12 cellular contexts compared by ENCODE assay signal in genomic region chr3:156678216-156678615, GRCh38. TPM values are rescaled to one million over a fixed set of nuclear protein-coding genes. Genes with fewer than 3 reads are reported as not detected.
DNase-seq lines count a peak whose midpoint lies in the region; ATAC-seq, FAIRE-seq and TF ChIP-seq lines count a peak whose summit lies in the region.
"Had no signal": no experiment of that assay in that cellular context is flagged by ENCODE, and none has a peak within 500 bp of the region (broad histone marks: within the 10 kb centered on the region; RNA-seq: fewer than 3 reads in every experiment).

No MANE protein-coding gene starts in this region.

- intact Hi-C loops in CD4-positive, alpha-beta T cell (cut with DNase I, micrococcal nuclease): loop anchor here (2.0 to 5.0 kb wide), 3 partner anchors 139 to 526 kb away; no protein-coding TSS in a partner anchor
- intact Hi-C loops in activated T-helper 1 cell treated with anti-CD3 and anti-CD28 coated beads, Interleukin-12 subunit alpha, Interleukin-12 subunit beta, Interleukin-2, Interleukin-4 antibody, amounts not matched to agents 30 ng/mL and 10 ng/mL and 1 ng/mL, durations not matched to agents 14 hours and 24 hours and 36 hours (cut with micrococcal nuclease): loop anchor here (10.0 kb wide), 1 partner anchor 823 kb away; the partner anchor contains the start of gene SLC33A1

- no peaks in the 10 kb centered on the region for H3K27me3 ChIP-seq in CD4-positive, alpha-beta T cell (ENCODE audit: control insufficient read depth, insufficient read depth, low read length)
- H3K27me3 ChIP-seq in keratinocyte (ENCODE audit: control insufficient read depth, extremely low read depth, insufficient read depth, low read length): no peaks in the 10 kb centered on the region

- peaks cover 82% of the 10 kb centered on the region for H3K4me1 Mint-ChIP-seq in CD4-positive, alpha-beta T cell (ENCODE audit: low read depth)
- H3K4me1 Mint-ChIP-seq in activated T-helper 1 cell treated with anti-CD3 and anti-CD28 coated beads, Interleukin-12 subunit alpha, Interleukin-12 subunit beta, Interleukin-2, Interleukin-4 antibody, amounts not matched to agents 30 ng/mL and 10 ng/mL and 1 ng/mL, durations not matched to agents 14 hours and 24 hours and 36 hours (ENCODE audit: low read depth): peaks cover 78% of the 10 kb centered on the region

- H3K79me2 ChIP-seq in keratinocyte (ENCODE audit: control insufficient read depth, insufficient read depth, low read length): peaks cover 89% of the 10 kb centered on the region

- H4K20me1 ChIP-seq in keratinocyte (ENCODE audit: control insufficient read depth, extremely low read depth, insufficient read depth, low read length): peaks cover 14% of the 10 kb centered on the region

- H3K4me3 Mint-ChIP-seq in CD4-positive, alpha-beta T cell: peak overlapping the region; percentile 93
- peak overlapping the region; percentile 95 for H3K4me3 Mint-ChIP-seq in activated T-helper 1 cell treated with anti-CD3 and anti-CD28 coated beads, Interleukin-12 subunit alpha, Interleukin-12 subunit beta, Interleukin-2, Interleukin-4 antibody, amounts not matched to agents 30 ng/mL and 10 ng/mL and 1 ng/mL, durations not matched to agents 14 hours and 24 hours and 36 hours

- H3K27ac ChIP-seq in CD4-positive, alpha-beta T cell (ENCODE audit: low read depth, low read length): no peak overlapping the region
- H3K27ac ChIP-seq in keratinocyte (ENCODE audit: control insufficient read depth, insufficient read depth, low read length): peak overlapping the region; percentile 85

- H3K27ac Mint-ChIP-seq in CD4-positive, alpha-beta T cell: peak overlapping the region; percentile 96
- peak overlapping the region; percentile 14 for H3K27ac Mint-ChIP-seq in activated T-helper 1 cell treated with anti-CD3 and anti-CD28 coated beads, Interleukin-12 subunit alpha, Interleukin-12 subunit beta, Interleukin-2, Interleukin-4 antibody, amounts not matched to agents 30 ng/mL and 10 ng/mL and 1 ng/mL, durations not matched to agents 14 hours and 24 hours and 36 hours

- no peaks in the 10 kb centered on the region for H3K27me3 Mint-ChIP-seq in CD4-positive, alpha-beta T cell
- H3K27me3 Mint-ChIP-seq in activated T-helper 1 cell treated with anti-CD3 and anti-CD28 coated beads, Interleukin-12 subunit alpha, Interleukin-12 subunit beta, Interleukin-2, Interleukin-4 antibody, amounts not matched to agents 30 ng/mL and 10 ng/mL and 1 ng/mL, durations not matched to agents 14 hours and 24 hours and 36 hours (ENCODE audit: insufficient read depth): no peaks in the 10 kb centered on the region

- H3K4me2 ChIP-seq in keratinocyte (ENCODE audit: control insufficient read depth, extremely low read depth, insufficient read depth, low read depth, low read length): peak overlapping the region; percentile 86

- POLR2A ChIA-PET in CD4-positive, alpha-beta T cell (lab: Charles Lee): interaction anchor here (1.1 to 7.1 kb wide), 4 partner anchors 123 to 497 kb away, joined by 4 to 91 read pairs (median 38); partner anchors contain the start of gene SSR3

- H3K9ac ChIP-seq in keratinocyte (ENCODE audit: control insufficient read depth, extremely low read depth, insufficient read depth, low read length): peak overlapping the region; percentile 33

- no peak for TF ChIP-seq CTCF in CD4-positive, alpha-beta T cell (IDR thresholded peaks at IDR 0.05)
- TF ChIP-seq CTCF in GM12865 (IDR thresholded peaks at IDR 0.05; ENCODE audit: insufficient read depth, low read depth, low read length, missing control alignments) (no peak), keratinocyte (optimal IDR thresholded peaks at IDR 0.05 in 1 of 3, IDR thresholded peaks at IDR 0.05 in 1 of 3, conservative IDR thresholded peaks at IDR 0.05 in 1 of 3; ENCODE audit: extremely low read depth in 1 of 3, insufficient read depth in 2 of 3, low read length in 3 of 3) (no peak)

- dilution Hi-C loops in keratinocyte (cut with MboI; ENCODE audit: extremely low pct_ligation_motif_present, low sequenced_read_pairs): no loop called here

- H2AFZ ChIP-seq in keratinocyte (ENCODE audit: control insufficient read depth, low read length): no peak overlapping the region

- H3K4me3 ChIP-seq in GM12865 (ENCODE audit: low read depth, low read length) (peak overlapping the region; percentile 38), keratinocyte (ENCODE audit: control insufficient read depth in 2 of 3, extremely low read depth in 1 of 3, insufficient read depth in 2 of 3, low read depth in 1 of 3, low read length in 3 of 3) (peak overlapping the region in 2 of 3 experiments; percentile 0 to 67)

- H3K36me3 ChIP-seq in keratinocyte (ENCODE audit: control insufficient read depth in 2 of 2, extremely low read depth in 1 of 2, insufficient read depth in 2 of 2, low read length in 2 of 2): peaks cover 6 to 36% of the 10 kb centered on the region in 2 experiments

- FAIRE-seq in keratinocyte (lab: Jason Lieb, UNC): no peak

- H3K4me1 ChIP-seq in keratinocyte (ENCODE audit: control insufficient read depth, extremely low read depth, insufficient read depth, low read length): peaks cover 68% of the 10 kb centered on the region

- no peaks in the 10 kb centered on the region for H3K9me3 ChIP-seq in CD4-positive, alpha-beta T cell (ENCODE audit: control insufficient read depth, low read length)
- no peaks in the 10 kb centered on the region for H3K9me3 ChIP-seq in keratinocyte (ENCODE audit: control insufficient read depth, low read depth, low read length)

- DNase-seq in CD4-positive, alpha-beta T cell: no peak
- DNase-seq in GM12865 (ENCODE audit: low read depth) (peak; percentile 61), keratinocyte (ENCODE audit: low read depth, low spot score) (no peak), OCI-M1 (lab: John Stamatoyannopoulos, UW) (no peak), KG1 (lab: John Stamatoyannopoulos, UW) (no peak), NCI-H2081 (lab: John Stamatoyannopoulos, UW) (no peak), NCI-H510A treated with DMSO at 0.1 percent for 48 hours (lab: John Stamatoyannopoulos, UW) (no peak)
- DNase-seq in activated T-helper 1 cell treated with anti-CD3 and anti-CD28 coated beads, Interleukin-12 subunit alpha, Interleukin-12 subunit beta, Interleukin-2, Interleukin-4 antibody, amounts not matched to agents 30 ng/mL and 10 ng/mL and 1 ng/mL, durations not matched to agents 14 hours and 24 hours and 36 hours (ENCODE audit: low spot score): no peak
- DNase-seq: activated CD4-positive, alpha-beta T cell treated with anti-CD3 and anti-CD28 coated beads, Interleukin-2, amount 50 U/mL, for 48 hours; anterior cingulate cortex; NCI-H526 treated with DMSO at 0.1 percent for 48 hours; stimulated activated naive CD4-positive, alpha-beta T cell had no signal

- CTCF ChIA-PET in CD4-positive, alpha-beta T cell (lab: Charles Lee): no interaction called here

- no peaks in the 10 kb centered on the region for H3K9me3 Mint-ChIP-seq in CD4-positive, alpha-beta T cell
- H3K9me3 Mint-ChIP-seq in activated T-helper 1 cell treated with anti-CD3 and anti-CD28 coated beads, Interleukin-12 subunit alpha, Interleukin-12 subunit beta, Interleukin-2, Interleukin-4 antibody, amounts not matched to agents 30 ng/mL and 10 ng/mL and 1 ng/mL, durations not matched to agents 14 hours and 24 hours and 36 hours: no peaks in the 10 kb centered on the region

- H3K9me1 ChIP-seq in keratinocyte (ENCODE audit: control insufficient read depth, extremely low read depth, insufficient read depth, low read length): no peaks in the 10 kb centered on the region

- peaks cover 75% of the 10 kb centered on the region for H3K36me3 Mint-ChIP-seq in CD4-positive, alpha-beta T cell (ENCODE audit: low read depth)
- H3K36me3 Mint-ChIP-seq in activated T-helper 1 cell treated with anti-CD3 and anti-CD28 coated beads, Interleukin-12 subunit alpha, Interleukin-12 subunit beta, Interleukin-2, Interleukin-4 antibody, amounts not matched to agents 30 ng/mL and 10 ng/mL and 1 ng/mL, durations not matched to agents 14 hours and 24 hours and 36 hours (ENCODE audit: low read depth): peaks cover 44% of the 10 kb centered on the region

- no peak for ATAC-seq in CD4-positive, alpha-beta T cell (ENCODE audit: poor library complexity)

RNA-seq across cellular contexts. Expression of gene TIPARP, which starts 3.8 kb away (rescaled TPM):
- 100 to 1,000 TPM; 158 to 166 TPM for total RNA-seq in CD4-positive, alpha-beta T cell
- total RNA-seq in activated T-helper 1 cell treated with anti-CD3 and anti-CD28 coated beads, Interleukin-12 subunit alpha, Interleukin-12 subunit beta, Interleukin-2, Interleukin-4 antibody, amounts not matched to agents 30 ng/mL and 10 ng/mL and 1 ng/mL, durations not matched to agents 14 hours and 24 hours and 36 hours: 20.8 and 21.9 TPM in 2 replicates
- 41.5 to 62.0 TPM (median 44.6 TPM) in 3 replicates for polyA plus RNA-seq in keratinocyte
- polyA plus RNA-seq in keratinocyte (2011; ENCODE audit: low read depth): 22.3 TPM
- 24.6 and 53.9 TPM in 2 replicates for polyA plus RNA-seq in keratinocyte (2011; cell fraction: cytosol; rRNA removed)
- polyA plus RNA-seq in keratinocyte (2011; cell fraction: nucleus; rRNA removed): 42.8 and 54.5 TPM in 2 replicates
- polyA plus RNA-seq in keratinocyte (2012; ENCODE audit: low replicate concordance): 42.8 and 45.7 TPM in 2 replicates
- polyA minus RNA-seq in keratinocyte: 45.3 to 110 TPM (median 47.2 TPM) in 3 replicates
- 21.5 TPM for polyA minus RNA-seq in keratinocyte (2011; cell fraction: cytosol; rRNA and poly(A)+ RNA removed)
- polyA minus RNA-seq in keratinocyte (2011; cell fraction: nucleus; rRNA and poly(A)+ RNA removed): 50.3 and 114 TPM in 2 replicates
